ENCODE assay signal across 8 cellular contexts in the genomic region with DNA sequence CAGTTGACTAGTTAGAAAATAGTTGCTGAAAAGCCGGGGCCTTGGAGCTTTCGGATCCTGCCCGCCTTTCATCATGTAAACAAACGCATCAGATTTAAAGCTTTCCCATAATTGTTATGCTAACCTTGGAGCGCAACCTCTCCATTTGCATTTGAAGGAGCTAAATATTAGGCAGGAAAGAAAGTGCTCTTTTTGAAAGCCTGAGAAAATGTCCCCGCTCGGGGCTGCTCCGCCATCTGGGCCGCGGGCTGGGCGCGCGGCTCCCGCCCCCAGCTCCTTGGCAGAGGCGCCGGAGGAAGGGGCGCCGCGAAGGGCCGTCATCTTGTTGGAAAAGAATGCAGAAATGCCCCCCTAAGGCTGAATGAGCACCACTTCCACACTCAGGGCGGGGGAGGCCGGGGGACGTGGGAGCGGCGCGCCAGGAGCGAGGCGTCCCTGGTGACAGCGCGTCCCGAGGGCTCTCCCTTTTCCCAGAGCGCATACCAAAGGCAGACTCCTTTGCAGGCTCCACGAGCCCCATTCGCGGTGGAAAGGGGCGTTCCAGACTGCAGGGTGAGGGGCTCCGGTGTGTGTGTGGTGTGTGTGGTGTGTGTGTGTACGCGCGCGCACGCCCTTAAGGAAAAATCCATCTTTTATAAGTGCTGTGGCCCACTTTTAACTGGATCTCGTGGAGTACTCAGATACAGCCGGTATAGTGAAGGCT.
DNase-seq lines count a peak whose midpoint lies in the region; ATAC-seq and TF ChIP-seq lines count a peak whose summit lies in the region.

No MANE protein-coding gene starts in this region.

- H3K27me3 ChIP-seq in right atrium auricular region (no peaks in the 10 kb centered on the region), parathyroid adenoma (ENCODE audit: control insufficient read depth, insufficient read depth, low read length) (no peaks in the 10 kb centered on the region)

- ATAC-seq in WTC11 = peak; percentile 83
- no peak for ATAC-seq in HG03520 (IDR thresholded peaks at IDR 0.05; ENCODE audit: unreplicated experiment)

- H3K4me3 ChIP-seq in AG10803 (ENCODE audit: low read length) = peak overlapping the region; percentile 49
- H3K4me3 ChIP-seq in right atrium auricular region = peak overlapping the region; percentile 30 to 48
- H3K4me3 ChIP-seq in parathyroid adenoma (ENCODE audit: low read depth, low read length) = no peak overlapping the region

- TF ChIP-seq CTCF in AG10803 (conservative IDR thresholded peaks at IDR 0.05; ENCODE audit: low read length) (no peak), WTC11 (IDR thresholded peaks at IDR 0.05) (no peak), right atrium auricular region (IDR thresholded peaks at IDR 0.05) (no peak), parathyroid adenoma (IDR thresholded peaks at IDR 0.05) (no peak), GM13977 (IDR thresholded peaks at IDR 0.05; ENCODE audit: extremely low read depth, insufficient read depth, missing control alignments) (no peak)

- no peaks in the 10 kb centered on the region; the same call in 1 of the 2 replicates for H3K36me3 Mint-ChIP-seq in WTC11

- H3K9me3 Mint-ChIP-seq in WTC11 = peaks cover 11% of the 10 kb centered on the region

- no peak overlapping the region for H3K27ac ChIP-seq in right atrium auricular region
- no peak overlapping the region for H3K27ac ChIP-seq in parathyroid adenoma

- peak overlapping the region; percentile 14 for H3K4me2 ChIP-seq in parathyroid adenoma (ENCODE audit: low read length)

- H2AFZ ChIP-seq in parathyroid adenoma = no peak overlapping the region

- peak; percentile 5 for DNase-seq in AG10803 (ENCODE audit: low read depth)
- DNase-seq in WTC11 (ENCODE audit: low spot score) = peak; percentile 71
- DNase-seq in right atrium auricular region (ENCODE audit: low spot score) = no peak
- DNase-seq in EL = no peak
- DNase-seq in GM13977 (ENCODE audit: low spot score) = no peak
- DNase-seq in HK-2 (ENCODE audit: unreplicated experiment) = no peak

- peaks cover 49% of the 10 kb centered on the region for H3K4me1 Mint-ChIP-seq in WTC11

- H3K27me3 Mint-ChIP-seq in WTC11 (ENCODE audit: low read depth) = no peaks in the 10 kb centered on the region; the same call in 1 of the 2 replicates

- H3K79me2 ChIP-seq in parathyroid adenoma = no peaks in the 10 kb centered on the region

- no peak overlapping the region for H3K9ac ChIP-seq in parathyroid adenoma

- CTCF ChIA-PET in WTC11 (lab: Charles Lee) = interaction anchor here (0.7 to 1.3 kb wide), 4 partner anchors 20 to 694 kb away, joined by 3 to 6 read pairs (median 4); a partner anchor contains a TSS

- H3K27ac Mint-ChIP-seq in WTC11 = peak overlapping the region; percentile 96

- H3K36me3 ChIP-seq in right atrium auricular region (no peaks in the 10 kb centered on the region), parathyroid adenoma (ENCODE audit: control insufficient read depth, insufficient read depth, low read length) (no peaks in the 10 kb centered on the region)

- POLR2A ChIA-PET in WTC11 (lab: Charles Lee) = interaction anchor here (0.7 to 1.7 kb wide), 7 partner anchors 19 to 488 kb away, joined by 3 to 11 read pairs (median 3); a partner anchor contains a TSS

- H3K4me1 ChIP-seq in right atrium auricular region (no peaks in the 10 kb centered on the region), parathyroid adenoma (no peaks in the 10 kb centered on the region)

- in situ Hi-C loops in GM13977 (cut with MboI; ENCODE audit: low pct_unique_long_range_greater_than_20kb, low sequenced_read_pairs, unreplicated experiment) = no loop called here

- no peaks in the 10 kb centered on the region for H3K9me3 ChIP-seq in right atrium auricular region
- no peaks in the 10 kb centered on the region for H3K9me3 ChIP-seq in parathyroid adenoma (ENCODE audit: control insufficient read depth, low read length)

- H3K4me3 Mint-ChIP-seq in WTC11 = peak overlapping the region; percentile 77

TF ChIP-seq in WTC11, 78 proteins besides CTCF, POLR2A, EP300 and RAD21 (continues in another document):
- TF ChIP-seq ATF1 (CRISPR knock-in tag; IDR thresholded peaks at IDR 0.05) = no peak
- no peak for TF ChIP-seq NFYB (CRISPR knock-in tag; conservative IDR thresholded peaks at IDR 0.05; ENCODE audit: low read depth)
- TF ChIP-seq, protein P1, sequence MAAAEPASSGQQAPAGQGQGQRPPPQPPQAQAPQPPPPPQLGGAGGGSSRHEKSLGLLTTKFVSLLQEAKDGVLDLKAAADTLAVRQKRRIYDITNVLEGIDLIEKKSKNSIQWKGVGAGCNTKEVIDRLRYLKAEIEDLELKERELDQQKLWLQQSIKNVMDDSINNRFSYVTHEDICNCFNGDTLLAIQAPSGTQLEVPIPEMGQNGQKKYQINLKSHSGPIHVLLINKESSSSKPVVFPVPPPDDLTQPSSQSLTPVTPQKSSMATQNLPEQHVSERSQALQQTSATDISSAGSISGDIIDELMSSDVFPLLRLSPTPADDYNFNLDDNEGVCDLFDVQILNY (CRISPR knock-in tag; IDR thresholded peaks at IDR 0.05) = 0 out of 2 replicates have a peak, but pooled peaks have one; percentile 25
- no peak for TF ChIP-seq RELA (CRISPR knock-in tag; IDR thresholded peaks at IDR 0.05; ENCODE audit: borderline replicate concordance)
- TF ChIP-seq ZNF232 (CRISPR knock-in tag; IDR thresholded peaks at IDR 0.05) = no peak
- peak; percentile 44; the same call in 1 of the 2 replicates for TF ChIP-seq FOXP1 (CRISPR knock-in tag; IDR thresholded peaks at IDR 0.05; ENCODE audit: borderline replicate concordance)
- TF ChIP-seq JUN (CRISPR knock-in tag; IDR thresholded peaks at IDR 0.05) = no peak
- TF ChIP-seq, protein P2, sequence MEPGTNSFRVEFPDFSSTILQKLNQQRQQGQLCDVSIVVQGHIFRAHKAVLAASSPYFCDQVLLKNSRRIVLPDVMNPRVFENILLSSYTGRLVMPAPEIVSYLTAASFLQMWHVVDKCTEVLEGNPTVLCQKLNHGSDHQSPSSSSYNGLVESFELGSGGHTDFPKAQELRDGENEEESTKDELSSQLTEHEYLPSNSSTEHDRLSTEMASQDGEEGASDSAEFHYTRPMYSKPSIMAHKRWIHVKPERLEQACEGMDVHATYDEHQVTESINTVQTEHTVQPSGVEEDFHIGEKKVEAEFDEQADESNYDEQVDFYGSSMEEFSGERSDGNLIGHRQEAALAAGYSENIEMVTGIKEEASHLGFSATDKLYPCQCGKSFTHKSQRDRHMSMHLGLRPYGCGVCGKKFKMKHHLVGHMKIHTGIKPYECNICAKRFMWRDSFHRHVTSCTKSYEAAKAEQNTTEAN (CRISPR knock-in tag; IDR thresholded peaks at IDR 0.05) = peak; percentile 67; the same call in 1 of the 2 replicates
- TF ChIP-seq, protein P3, sequence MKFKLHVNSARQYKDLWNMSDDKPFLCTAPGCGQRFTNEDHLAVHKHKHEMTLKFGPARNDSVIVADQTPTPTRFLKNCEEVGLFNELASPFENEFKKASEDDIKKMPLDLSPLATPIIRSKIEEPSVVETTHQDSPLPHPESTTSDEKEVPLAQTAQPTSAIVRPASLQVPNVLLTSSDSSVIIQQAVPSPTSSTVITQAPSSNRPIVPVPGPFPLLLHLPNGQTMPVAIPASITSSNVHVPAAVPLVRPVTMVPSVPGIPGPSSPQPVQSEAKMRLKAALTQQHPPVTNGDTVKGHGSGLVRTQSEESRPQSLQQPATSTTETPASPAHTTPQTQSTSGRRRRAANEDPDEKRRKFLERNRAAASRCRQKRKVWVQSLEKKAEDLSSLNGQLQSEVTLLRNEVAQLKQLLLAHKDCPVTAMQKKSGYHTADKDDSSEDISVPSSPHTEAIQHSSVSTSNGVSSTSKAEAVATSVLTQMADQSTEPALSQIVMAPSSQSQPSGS (CRISPR knock-in tag; IDR thresholded peaks at IDR 0.05; ENCODE audit: borderline replicate concordance, low read depth) = no peak
- TF ChIP-seq, protein P4, sequence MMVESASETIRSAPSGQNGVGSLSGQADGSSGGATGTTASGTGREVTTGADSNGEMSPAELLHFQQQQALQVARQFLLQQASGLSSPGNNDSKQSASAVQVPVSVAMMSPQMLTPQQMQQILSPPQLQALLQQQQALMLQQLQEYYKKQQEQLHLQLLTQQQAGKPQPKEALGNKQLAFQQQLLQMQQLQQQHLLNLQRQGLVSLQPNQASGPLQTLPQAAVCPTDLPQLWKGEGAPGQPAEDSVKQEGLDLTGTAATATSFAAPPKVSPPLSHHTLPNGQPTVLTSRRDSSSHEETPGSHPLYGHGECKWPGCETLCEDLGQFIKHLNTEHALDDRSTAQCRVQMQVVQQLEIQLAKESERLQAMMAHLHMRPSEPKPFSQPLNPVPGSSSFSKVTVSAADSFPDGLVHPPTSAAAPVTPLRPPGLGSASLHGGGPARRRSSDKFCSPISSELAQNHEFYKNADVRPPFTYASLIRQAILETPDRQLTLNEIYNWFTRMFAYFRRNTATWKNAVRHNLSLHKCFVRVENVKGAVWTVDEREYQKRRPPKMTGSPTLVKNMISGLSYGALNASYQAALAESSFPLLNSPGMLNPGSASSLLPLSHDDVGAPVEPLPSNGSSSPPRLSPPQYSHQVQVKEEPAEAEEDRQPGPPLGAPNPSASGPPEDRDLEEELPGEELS (CRISPR knock-in tag; IDR thresholded peaks at IDR 0.05) = peak; percentile 58
- no peak for TF ChIP-seq CREB1 (CRISPR knock-in tag; IDR thresholded peaks at IDR 0.05)
- 0 out of 2 replicates have a peak, but pooled peaks have one; percentile 26 for TF ChIP-seq ZNF138 (CRISPR knock-in tag; conservative IDR thresholded peaks at IDR 0.05)
- TF ChIP-seq, protein P5, sequence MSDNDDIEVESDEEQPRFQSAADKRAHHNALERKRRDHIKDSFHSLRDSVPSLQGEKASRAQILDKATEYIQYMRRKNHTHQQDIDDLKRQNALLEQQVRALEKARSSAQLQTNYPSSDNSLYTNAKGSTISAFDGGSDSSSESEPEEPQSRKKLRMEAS (CRISPR knock-in tag; IDR thresholded peaks at IDR 0.05) = no peak; the same call in 1 of the 2 replicates
- peak; percentile 60; the same call in 1 of the 2 replicates for TF ChIP-seq ETV6 (CRISPR knock-in tag; IDR thresholded peaks at IDR 0.05)

Comparison
In these comparisons a context has a peak if more than half of its experiments do, and no peak if none do; other contexts are left out.
1. DNase-seq: peak in AG10803 (single experiment) and WTC11 (single experiment); none in right atrium auricular region (single experiment), EL (single experiment), GM13977 (single experiment) and HK-2 (single experiment).